In the genomic region with DNA sequence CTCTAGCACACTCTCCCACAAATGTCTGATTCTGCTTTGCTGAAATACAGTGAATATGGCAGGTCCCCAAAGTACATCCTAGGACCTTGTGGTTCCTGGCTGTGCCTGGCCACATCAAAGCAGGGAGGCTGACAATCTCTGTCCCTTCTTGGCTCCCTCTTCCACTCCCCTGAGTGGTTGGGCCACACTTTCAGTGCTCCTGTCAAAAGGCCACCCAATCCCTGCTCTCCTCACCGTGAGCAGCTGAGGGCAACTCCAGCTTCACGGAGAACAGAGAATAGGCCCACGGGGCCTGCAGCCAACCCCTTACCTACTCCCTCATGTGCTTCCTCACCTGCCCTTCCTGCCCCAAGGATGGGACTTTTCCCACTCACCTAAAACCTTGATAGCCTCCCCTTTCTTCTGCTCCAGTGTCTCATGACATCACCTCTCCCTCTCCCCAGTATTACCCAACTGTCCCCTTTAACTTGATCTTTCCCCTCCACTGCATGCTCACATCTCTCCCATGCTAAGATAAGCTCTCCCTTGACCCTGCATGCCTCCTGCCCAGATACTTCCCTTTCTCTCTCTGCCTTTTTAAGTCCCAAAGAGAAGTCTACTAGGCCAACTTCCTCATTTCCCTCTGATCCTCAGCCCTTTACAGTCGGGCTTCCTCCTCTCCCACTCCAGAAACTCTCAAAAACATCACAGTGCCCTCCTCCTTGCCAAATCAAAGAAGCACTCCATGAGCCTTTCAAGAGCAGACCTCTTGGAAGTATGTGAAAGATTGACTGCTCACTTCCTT, we compare ENCODE assay signal across 16 cellular contexts. TPM values are rescaled to one million over a fixed set of nuclear protein-coding genes. Genes with fewer than 3 reads are reported as not detected.
A peak's percentile ranks its signal among the peaks of the same experiment; 100 is the strongest.
DNase-seq lines count a peak whose midpoint lies in the region; ATAC-seq and TF ChIP-seq lines count a peak whose summit lies in the region.
"Had no signal": no experiment of that assay in that cellular context is flagged by ENCODE, and none has a peak within 500 bp of the region (broad histone marks: within the 10 kb centered on the region; RNA-seq: fewer than 3 reads in every experiment).

No MANE protein-coding gene starts in this region.

- H3K27me3 ChIP-seq in parathyroid adenoma (ENCODE audit: control insufficient read depth, insufficient read depth, low read length) (no peaks in the 10 kb centered on the region), osteoblast (ENCODE audit: insufficient read depth, low read length) (peaks cover 3% of the 10 kb centered on the region), ascending aorta (no peaks in the 10 kb centered on the region)
- H3K27me3 ChIP-seq: testis had no signal

- no peaks in the 10 kb centered on the region for H3K79me2 ChIP-seq in parathyroid adenoma
- no peaks in the 10 kb centered on the region for H3K79me2 ChIP-seq in osteoblast (ENCODE audit: insufficient read depth, low read length)

- H3K4me3 Mint-ChIP-seq in activated T-helper 17 cell treated with anti-CD3 and anti-CD28 coated beads, Interleukin-2, amount 50 U/mL, for 72 hours: peak overlapping the region; percentile 12
- H3K4me3 Mint-ChIP-seq: brain had no signal

- H2AFZ ChIP-seq in parathyroid adenoma (peak overlapping the region; percentile 42), osteoblast (ENCODE audit: low read length) (no peak overlapping the region)

- H3K9me3 ChIP-seq in parathyroid adenoma (ENCODE audit: control insufficient read depth, low read length): no peaks in the 10 kb centered on the region
- H3K9me3 ChIP-seq in osteoblast (ENCODE audit: low read depth, low read length): no peaks in the 10 kb centered on the region
- no peaks in the 10 kb centered on the region for H3K9me3 ChIP-seq in ascending aorta
- H3K9me3 ChIP-seq: A549, testis had no signal

- no peak overlapping the region for H3K4me3 ChIP-seq in parathyroid adenoma (ENCODE audit: low read depth, low read length)
- H3K4me3 ChIP-seq in osteoblast (ENCODE audit: insufficient read depth, low read length): no peak overlapping the region
- no peak overlapping the region for H3K4me3 ChIP-seq in ascending aorta
- H3K4me3 ChIP-seq: A549, testis had no signal

- H3K4me1 Mint-ChIP-seq in activated T-helper 17 cell treated with anti-CD3 and anti-CD28 coated beads, Interleukin-2, amount 50 U/mL, for 72 hours: peaks cover 50% of the 10 kb centered on the region

- DNase-seq in activated CD4-positive, CD25-positive, alpha-beta regulatory T cell treated with anti-CD3 and anti-CD28 coated beads, Interleukin-2, amount 50 U/mL, for 72 hours: peak; percentile 29
- no peak for DNase-seq in activated CD4-positive, CD25-positive, alpha-beta regulatory T cell (lab: John Stamatoyannopoulos, UW)
- DNase-seq in NOMO-1 (lab: John Stamatoyannopoulos, UW; ENCODE audit: unreplicated experiment in 2 of 2): peak; percentile 77 to 82
- DNase-seq in osteoblast (ENCODE audit: insufficient read length, low spot score, missing footprints): no peak
- DNase-seq in ascending aorta (ENCODE audit: low spot score in 2 of 2): no peak
- no peak for DNase-seq in iPS-NIHi11 (ENCODE audit: low spot score)
- DNase-seq: EL, mesenchymal stem cell, testis had no signal

- peaks cover 32% of the 10 kb centered on the region for H3K36me3 Mint-ChIP-seq in activated T-helper 17 cell treated with anti-CD3 and anti-CD28 coated beads, Interleukin-2, amount 50 U/mL, for 72 hours (ENCODE audit: low read depth)
- H3K36me3 Mint-ChIP-seq: brain had no signal

- peaks cover 8% of the 10 kb centered on the region for H3K4me1 ChIP-seq in parathyroid adenoma
- H3K4me1 ChIP-seq in osteoblast (ENCODE audit: insufficient read depth, low read length): peaks cover 3% of the 10 kb centered on the region
- no peaks in the 10 kb centered on the region for H3K4me1 ChIP-seq in ascending aorta

- peak overlapping the region; percentile 44 for H3K27ac Mint-ChIP-seq in activated T-helper 17 cell treated with anti-CD3 and anti-CD28 coated beads, Interleukin-2, amount 50 U/mL, for 72 hours
- H3K27ac Mint-ChIP-seq: brain had no signal

- no peak for ATAC-seq in activated T-helper 17 cell treated with anti-CD3 and anti-CD28 coated beads, Interleukin-2, amount 50 U/mL, for 72 hours (replicated peaks)
- ATAC-seq: A549, SK-N-SH treated with all-trans-retinoic acid at 6 μM for 48 hours had no signal

- H3K27ac ChIP-seq in parathyroid adenoma (peak overlapping the region; percentile 29), osteoblast (ENCODE audit: low read depth, low read length) (no peak overlapping the region), ascending aorta (no peak overlapping the region)
- H3K27ac ChIP-seq: A549, epithelial cell of prostate, testis had no signal

- no peaks in the 10 kb centered on the region for H3K27me3 Mint-ChIP-seq in activated T-helper 17 cell treated with anti-CD3 and anti-CD28 coated beads, Interleukin-2, amount 50 U/mL, for 72 hours

- intact Hi-C loops in ascending aorta (cut with DNase I): no loop called here

- no peaks in the 10 kb centered on the region for H3K9me3 Mint-ChIP-seq in activated T-helper 17 cell treated with anti-CD3 and anti-CD28 coated beads, Interleukin-2, amount 50 U/mL, for 72 hours

- H3K4me2 ChIP-seq in parathyroid adenoma (ENCODE audit: low read length) (no peak overlapping the region), osteoblast (ENCODE audit: insufficient read depth, low read length) (no peak overlapping the region)
- H3K4me2 ChIP-seq: A549 had no signal

- TF ChIP-seq CTCF in parathyroid adenoma (IDR thresholded peaks at IDR 0.05) (no peak), osteoblast (IDR thresholded peaks at IDR 0.05; ENCODE audit: extremely low read depth, low read depth, low read length) (no peak), ascending aorta (IDR thresholded peaks at IDR 0.05) (no peak)

- H4K20me1 ChIP-seq in osteoblast (ENCODE audit: insufficient read depth, low read length): no peaks in the 10 kb centered on the region

- no peak overlapping the region for H3K9ac ChIP-seq in parathyroid adenoma

- H3K36me3 ChIP-seq in parathyroid adenoma (ENCODE audit: control insufficient read depth, insufficient read depth, low read length) (no peaks in the 10 kb centered on the region), osteoblast (ENCODE audit: insufficient read depth, low read length) (no peaks in the 10 kb centered on the region), ascending aorta (no peaks in the 10 kb centered on the region)

RNA-seq across cellular contexts. Expression of a gene that starts 14.7 kb away (rescaled TPM):
- 100 to 1,000 TPM; 338 to 500 TPM for total RNA-seq in activated T-helper 17 cell treated with anti-CD3 and anti-CD28 coated beads, Interleukin-2, amount 50 U/mL, for 72 hours
- total RNA-seq in osteoblast (not detected in 2 replicates), ascending aorta (not detected)
- total RNA-seq: pulmonary artery endothelial cell had no signal

RNA-seq across cellular contexts. Expression of a gene that starts 23.3 kb away (rescaled TPM):
- total RNA-seq in activated T-helper 17 cell treated with anti-CD3 and anti-CD28 coated beads, Interleukin-2, amount 50 U/mL, for 72 hours: 100 to 1,000 TPM; 313 to 365 TPM
- total RNA-seq in osteoblast (not detected in 2 replicates), ascending aorta (not detected)
- total RNA-seq: pulmonary artery endothelial cell had no signal

RNA-seq across cellular contexts. Expression of a gene that starts 24.9 kb away (rescaled TPM):
- 100 to 1,000 TPM; 103 to 140 TPM for total RNA-seq in activated T-helper 17 cell treated with anti-CD3 and anti-CD28 coated beads, Interleukin-2, amount 50 U/mL, for 72 hours
- not detected in 2 replicates for total RNA-seq in osteoblast
- not detected for total RNA-seq in ascending aorta
- total RNA-seq: pulmonary artery endothelial cell had no signal

RNA-seq across cellular contexts. Expression of a gene that starts 40.2 kb away (rescaled TPM):
- total RNA-seq in activated T-helper 17 cell treated with anti-CD3 and anti-CD28 coated beads, Interleukin-2, amount 50 U/mL, for 72 hours: 10 to 100 TPM; 40.9 to 48.3 TPM
- 63.0 and 63.4 TPM in 2 replicates for total RNA-seq in osteoblast
- 24.6 TPM for total RNA-seq in ascending aorta

RNA-seq across cellular contexts. Expression of a gene that starts 55.1 kb away (rescaled TPM):
- 10 to 100 TPM in 1 of 2 donors, 1 to 10 TPM in 1; 2.8 to 21.7 TPM for total RNA-seq in activated T-helper 17 cell treated with anti-CD3 and anti-CD28 coated beads, Interleukin-2, amount 50 U/mL, for 72 hours
- not detected in 2 replicates for total RNA-seq in osteoblast
- total RNA-seq in ascending aorta: 53.0 TPM

Comparison
In these comparisons a context has a peak if more than half of its experiments do, and no peak if none do; other contexts are left out.
1. DNase-seq: peak in activated CD4-positive, CD25-positive, alpha-beta regulatory T cell treated with anti-CD3 and anti-CD28 coated beads, Interleukin-2, amount 50 U/mL, for 72 hours (single experiment) and NOMO-1 (2 of 2); none in activated CD4-positive, CD25-positive, alpha-beta regulatory T cell (0 of 4), osteoblast (single experiment), ascending aorta (0 of 2) and iPS-NIHi11 (single experiment).
2. RNA of a gene that starts 14.7 kb away (total RNA-seq): 338 to 500 TPM in activated T-helper 17 cell treated with anti-CD3 and anti-CD28 coated beads, Interleukin-2, amount 50 U/mL, for 72 hours; not detected in osteoblast and not detected in ascending aorta (single experiment); every median in the first group is over 100 times any median in the second.
3. RNA of a gene that starts 23.3 kb away (total RNA-seq): 313 to 365 TPM in activated T-helper 17 cell treated with anti-CD3 and anti-CD28 coated beads, Interleukin-2, amount 50 U/mL, for 72 hours; not detected in osteoblast and not detected in ascending aorta (single experiment); every median in the first group is over 100 times any median in the second.
4. RNA of a gene that starts 24.9 kb away (total RNA-seq): 103 to 140 TPM in activated T-helper 17 cell treated with anti-CD3 and anti-CD28 coated beads, Interleukin-2, amount 50 U/mL, for 72 hours; not detected in osteoblast and not detected in ascending aorta (single experiment); every median in the first group is over 100 times any median in the second.